10 cellular contexts compared by ENCODE assay signal in the genomic region with DNA sequence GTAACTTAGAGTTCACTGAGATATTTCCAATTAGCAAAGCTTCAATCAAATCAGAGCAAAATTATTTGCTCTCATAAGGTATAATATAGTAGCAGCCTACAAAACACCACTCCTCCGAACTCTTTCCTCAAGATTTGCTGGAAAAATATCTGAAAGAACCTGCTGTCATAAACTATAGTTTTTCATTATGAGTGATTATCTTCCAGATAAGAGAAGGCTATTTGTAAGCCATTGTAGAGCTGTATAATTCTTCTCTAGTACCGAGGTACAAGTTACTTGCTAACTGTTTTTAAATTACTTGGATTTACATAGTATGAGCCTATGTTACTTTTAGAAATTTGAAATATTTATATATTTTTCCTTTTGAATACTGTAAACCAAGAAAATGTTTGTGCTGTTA. TPM values are rescaled to one million over a fixed set of nuclear protein-coding genes. Genes with fewer than 3 reads are reported as not detected.
DNase-seq lines count a peak whose midpoint lies in the region; ATAC-seq and TF ChIP-seq lines count a peak whose summit lies in the region.
"Had no signal": no experiment of that assay in that cellular context is flagged by ENCODE, and none has a peak within 500 bp of the region (broad histone marks: within the 10 kb centered on the region; RNA-seq: fewer than 3 reads in every experiment).

No MANE protein-coding gene starts in this region.

- peaks cover 19% of the 10 kb centered on the region for H3K4me1 ChIP-seq in OCI-LY7 (ENCODE audit: insufficient read depth, low read length, poor library complexity, severe bottlenecking)
- H3K4me1 ChIP-seq in endodermal cell (ENCODE audit: control insufficient read depth, insufficient read depth, low read length), result peaks cover 4% of the 10 kb centered on the region
- peaks cover 22% of the 10 kb centered on the region for H3K4me1 ChIP-seq in smooth muscle cell (ENCODE audit: low read depth)

- CTCF ChIA-PET in activated naive CD4-positive, alpha-beta T cell treated with anti-CD3 and anti-CD28 coated beads for 36 hours (lab: Charles Lee), result interaction anchor here (1.3 kb wide), 1 partner anchor 15 kb away, joined by 4 read pairs; no protein-coding TSS in a partner anchor
- CTCF ChIA-PET in OCI-LY7 (lab: Charles Lee; ENCODE audit: unreplicated experiment), result no interaction called here

- H3K4me2 ChIP-seq in OCI-LY7 (ENCODE audit: low read length) (peak overlapping the region; percentile 95), smooth muscle cell (peak overlapping the region; percentile 87)

- peaks cover 48% of the 10 kb centered on the region for H3K4me1 Mint-ChIP-seq in activated naive CD4-positive, alpha-beta T cell treated with anti-CD3 and anti-CD28 coated beads for 36 hours (ENCODE audit: low read depth)
- peaks cover 23% of the 10 kb centered on the region for H3K4me1 Mint-ChIP-seq in endodermal cell

- H3K27ac ChIP-seq in OCI-LY7 (ENCODE audit: low read depth, low read length, poor library complexity, severe bottlenecking), result peak overlapping the region; percentile 1
- no peak overlapping the region for H3K27ac ChIP-seq in endodermal cell (ENCODE audit: low read depth, low read length)
- no peak overlapping the region for H3K27ac ChIP-seq in smooth muscle cell (ENCODE audit: low read depth)

- no peaks in the 10 kb centered on the region for H3K9me3 ChIP-seq in OCI-LY7 (ENCODE audit: low read length)
- no peaks in the 10 kb centered on the region for H3K9me3 ChIP-seq in endodermal cell (ENCODE audit: control insufficient read depth, low read length)
- no peaks in the 10 kb centered on the region for H3K9me3 ChIP-seq in smooth muscle cell (replicated peaks; ENCODE audit: low read depth)

- intact Hi-C loops in activated naive CD4-positive, alpha-beta T cell treated with anti-CD3 and anti-CD28 coated beads for 36 hours (cut with micrococcal nuclease), result loop anchor here (2.0 to 10.0 kb wide), 9 partner anchors 31 to 1759 kb away; partner anchors contain the start of genes EMILIN2, LPIN2, TGIF1 and YES1
- intact Hi-C loops in OCI-LY7 (cut with micrococcal nuclease; ENCODE audit: unreplicated experiment), result loop anchor here (5.0 kb wide), 1 partner anchor 674 kb away; the partner anchor contains the start of gene MYL12A

- POLR2A ChIA-PET in OCI-LY7 (lab: Charles Lee), result interaction anchor here (0.6 to 3.1 kb wide), 13 partner anchors 10 to 240 kb away, joined by 3 to 11 read pairs (median 7); partner anchors contain the start of gene SMCHD1

- H3K4me3 ChIP-seq in OCI-LY7 (ENCODE audit: low read depth, low read length, poor library complexity, severe bottlenecking), result peak overlapping the region; percentile 84
- peak overlapping the region; percentile 95 for H3K4me3 ChIP-seq in endodermal cell (ENCODE audit: low read length)
- peak overlapping the region; percentile 95 for H3K4me3 ChIP-seq in smooth muscle cell

- TF ChIP-seq CTCF in OCI-LY7 (conservative IDR thresholded peaks at IDR 0.05; ENCODE audit: low read length) (no peak), endodermal cell (conservative IDR thresholded peaks at IDR 0.05) (no peak), smooth muscle cell (IDR thresholded peaks at IDR 0.05; ENCODE audit: borderline replicate concordance, insufficient read depth, poor library complexity, severe bottlenecking) (no peak)

- H3K79me2 ChIP-seq in OCI-LY7 (ENCODE audit: insufficient read depth, low read depth, low read length) (peaks cover 82% of the 10 kb centered on the region), smooth muscle cell (ENCODE audit: low read depth) (peaks cover 42% of the 10 kb centered on the region)

- H3K36me3 Mint-ChIP-seq in activated naive CD4-positive, alpha-beta T cell treated with anti-CD3 and anti-CD28 coated beads for 36 hours (ENCODE audit: low read depth), result peaks cover 57% of the 10 kb centered on the region
- H3K36me3 Mint-ChIP-seq in endodermal cell (ENCODE audit: low read depth), result peaks cover 20% of the 10 kb centered on the region

- H3K9ac ChIP-seq in endodermal cell (ENCODE audit: extremely low read depth, low read length, poor library complexity, severe bottlenecking), result peak overlapping the region; percentile 97
- H3K9ac ChIP-seq in smooth muscle cell (ENCODE audit: low read depth), result peak overlapping the region; percentile 31

- no TSS peak for BruUV-seq in OCI-LY7 (replicated peaks; lab: Mats Ljungman, UMichigan)

- DNase-seq in activated naive CD4-positive, alpha-beta T cell treated with anti-CD3 and anti-CD28 coated beads for 36 hours, result no peak
- no peak for DNase-seq in activated naive CD4-positive, alpha-beta T cell treated with anti-CD3 and anti-CD28 coated beads, Interleukin-2, amount 50 U/mL, for 16 hours
- DNase-seq in OCI-LY7 (ENCODE audit: low spot score), result no peak
- DNase-seq in endodermal cell, result no peak
- DNase-seq in smooth muscle cell (lab: John Stamatoyannopoulos, UW; ENCODE audit: unreplicated experiment), result no peak
- DNase-seq: effector CD8-positive, alpha-beta T cell; stimulated activated CD4-positive, alpha-beta T cell treated with anti-CD3 and anti-CD28 coated beads, Interleukin-4, amount 100 ng/mL, for 4 hours had no signal

- no peak for ATAC-seq in HG02981 (IDR thresholded peaks at IDR 0.05; ENCODE audit: unreplicated experiment)
- ATAC-seq in HG03378 (IDR thresholded peaks at IDR 0.05; ENCODE audit: unreplicated experiment), result no peak
- no peak for ATAC-seq in GM18505 (IDR thresholded peaks at IDR 0.05; ENCODE audit: unreplicated experiment)

- H3K36me3 ChIP-seq in OCI-LY7 (ENCODE audit: insufficient read depth, low read length) (peaks cover 60% of the 10 kb centered on the region), endodermal cell (ENCODE audit: control insufficient read depth, insufficient read depth, low read length) (peaks cover 38% of the 10 kb centered on the region), smooth muscle cell (ENCODE audit: low read depth) (no peaks in the 10 kb centered on the region)

- H4K20me1 ChIP-seq in OCI-LY7 (ENCODE audit: insufficient read depth, low read length), result peaks cover 4% of the 10 kb centered on the region; the same call in 1 of the 2 replicates
- H4K20me1 ChIP-seq in smooth muscle cell (ENCODE audit: low read depth), result no peaks in the 10 kb centered on the region

- H2AFZ ChIP-seq in OCI-LY7 (ENCODE audit: low read length) (no peak overlapping the region), smooth muscle cell (ENCODE audit: low read depth) (peak overlapping the region; percentile 95)

- no peak overlapping the region for H3K27ac Mint-ChIP-seq in activated naive CD4-positive, alpha-beta T cell treated with anti-CD3 and anti-CD28 coated beads for 36 hours
- H3K27ac Mint-ChIP-seq in endodermal cell, result peak overlapping the region; percentile 57

- TF ChIP-seq POLR2A in GM18505 (IDR thresholded peaks at IDR 0.05; ENCODE audit: borderline replicate concordance, extremely low read depth, insufficient read depth, insufficient read length), result no peak

- no peaks in the 10 kb centered on the region for H3K27me3 ChIP-seq in endodermal cell (ENCODE audit: control insufficient read depth, insufficient read depth, low read length, poor library complexity, severe bottlenecking)
- H3K27me3 ChIP-seq in smooth muscle cell (ENCODE audit: low read depth), result no peaks in the 10 kb centered on the region

- H3F3A ChIP-seq in smooth muscle cell (ENCODE audit: low read depth), result no peaks in the 10 kb centered on the region

- no peaks in the 10 kb centered on the region for H3K9me3 Mint-ChIP-seq in activated naive CD4-positive, alpha-beta T cell treated with anti-CD3 and anti-CD28 coated beads for 36 hours
- no peaks in the 10 kb centered on the region for H3K9me3 Mint-ChIP-seq in endodermal cell

- H3K4me3 Mint-ChIP-seq in activated naive CD4-positive, alpha-beta T cell treated with anti-CD3 and anti-CD28 coated beads for 36 hours, result peak overlapping the region; percentile 97
- peak overlapping the region; percentile 94 for H3K4me3 Mint-ChIP-seq in endodermal cell

- no peaks in the 10 kb centered on the region for H3K9me2 ChIP-seq in OCI-LY7 (ENCODE audit: insufficient read depth, low read length)

- H3K27me3 Mint-ChIP-seq in activated naive CD4-positive, alpha-beta T cell treated with anti-CD3 and anti-CD28 coated beads for 36 hours (ENCODE audit: low read depth), result no peaks in the 10 kb centered on the region
- H3K27me3 Mint-ChIP-seq in endodermal cell (ENCODE audit: insufficient read depth), result no peaks in the 10 kb centered on the region

- WGBS in endodermal cell (ENCODE audit: insufficient coverage in 1 of 2, insufficient read length in 1 of 2), 2 experiments, result 83% methylated on average over 1 of the region's 2 CpGs; no CpG with 5 or more reads in 1 of the 2 experiments
- WGBS in smooth muscle cell (ENCODE audit: low lambda C conversion rate), result 47% methylated on average over 2 of the region's 2 CpGs

RNA-seq across cellular contexts. Expression of gene NDC80, which starts 2.1 kb away (rescaled TPM):
- total RNA-seq in activated naive CD4-positive, alpha-beta T cell treated with anti-CD3 and anti-CD28 coated beads for 36 hours, result 100 to 1,000 TPM in 1 of 2 experiments, 10 to 100 TPM in 1; 96.8 to 108 TPM
- 73.0 and 91.1 TPM in 2 replicates for total RNA-seq in OCI-LY7 (2014; rRNA removed; shearing (Covaris generic))
- 105 and 115 TPM in 2 replicates for total RNA-seq in OCI-LY7 (2022)
- total RNA-seq in endodermal cell, result 10 to 100 TPM; 29.7 to 61.8 TPM
- 52.1 TPM for polyA plus RNA-seq in endodermal cell (2013, experiment 1 of 2)
- polyA plus RNA-seq in endodermal cell (2013, experiment 2 of 2), result 53.9 TPM
- total RNA-seq in smooth muscle cell, result 8.2 and 9.1 TPM in 2 replicates
- 8.1 and 8.8 TPM in 2 replicates for polyA plus RNA-seq in smooth muscle cell

RNA-seq across cellular contexts. Expression of gene METTL4, which starts 2.1 kb away (rescaled TPM):
- 10 to 100 TPM; 19.4 to 20.6 TPM for total RNA-seq in activated naive CD4-positive, alpha-beta T cell treated with anti-CD3 and anti-CD28 coated beads for 36 hours
- 11.8 and 12.4 TPM in 2 replicates for total RNA-seq in OCI-LY7 (2014; rRNA removed; shearing (Covaris generic))
- total RNA-seq in OCI-LY7 (2022), result 23.3 and 23.7 TPM in 2 replicates
- total RNA-seq in endodermal cell, result 10 to 100 TPM; 11.2 to 17.5 TPM
- 17.5 TPM for polyA plus RNA-seq in endodermal cell (2013, experiment 1 of 2)
- polyA plus RNA-seq in endodermal cell (2013, experiment 2 of 2), result 17.3 TPM
- total RNA-seq in smooth muscle cell, result 7.3 and 27.7 TPM in 2 replicates
- 6.6 and 8.2 TPM in 2 replicates for polyA plus RNA-seq in smooth muscle cell
